In the genomic region with DNA sequence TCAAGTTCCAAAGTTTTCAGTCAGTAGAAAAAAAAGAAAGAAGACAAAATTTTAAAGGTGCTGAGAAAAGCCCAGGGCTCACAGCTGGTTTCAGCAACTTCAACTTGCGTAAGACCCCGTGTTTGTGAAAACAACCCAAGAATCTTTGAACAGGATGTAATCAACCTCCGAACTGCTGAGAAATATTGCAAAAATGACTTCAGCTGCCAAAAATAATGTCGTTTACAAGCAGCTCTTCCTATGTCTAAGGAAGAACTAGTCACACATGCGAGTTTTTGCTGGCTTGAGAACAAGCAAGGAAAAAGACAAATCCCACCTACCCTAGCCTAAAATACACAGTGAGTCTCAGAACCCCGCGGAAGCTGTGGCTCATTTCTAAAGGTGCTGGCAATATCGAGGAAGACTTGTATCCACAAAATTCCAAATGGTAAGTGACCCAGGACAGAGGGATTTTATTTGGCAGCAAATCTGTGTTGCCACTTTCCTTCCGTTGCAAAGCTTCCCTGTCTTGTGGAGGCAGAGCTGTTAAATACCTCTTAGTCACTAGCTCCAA, we compare ENCODE assay signal across 10 cellular contexts. TPM values are rescaled to one million over a fixed set of nuclear protein-coding genes. Genes with fewer than 3 reads are reported as not detected.
DNase-seq lines count a peak whose midpoint lies in the region; ATAC-seq lines count a peak whose summit lies in the region.
"Had no signal": no experiment of that assay in that cellular context is flagged by ENCODE, and none has a peak within 500 bp of the region (broad histone marks: within the 10 kb centered on the region; RNA-seq: fewer than 3 reads in every experiment).

No MANE protein-coding gene starts in this region.

- 4% methylated on average over 9 of the region's 9 CpGs for WGBS in aorta, 2 donors

- H3K4me3 ChIP-seq in mucosa of rectum (ENCODE audit: low read length in 2 of 2) = peak overlapping the region; percentile 39 to 56
- peak overlapping the region; percentile 41 to 79 for H3K4me3 ChIP-seq in aorta (ENCODE audit: low read length in 2 of 2)

- H3K4me1 ChIP-seq in mucosa of rectum (ENCODE audit: control insufficient read depth in 2 of 2, insufficient read depth in 2 of 2, low read length in 2 of 2) (no peaks in the 10 kb centered on the region), aorta (ENCODE audit: control insufficient read depth in 1 of 2, insufficient read depth in 2 of 2, low read length in 2 of 2) (no peaks in the 10 kb centered on the region)
- H3K4me1 ChIP-seq: foreskin keratinocyte had no signal

- peak; percentile 2 for DNase-seq in NK-92 treated with Interleukin-12 subunit alpha and Interleukin-12 subunit beta, amount 100 ng/mL, for 24 hours (lab: John Stamatoyannopoulos, UW)
- DNase-seq in NK-92 (lab: John Stamatoyannopoulos, UW; ENCODE audit: unreplicated experiment) (no peak), epidermal melanocyte (ENCODE audit: insufficient read length, low spot score) (peak; percentile 26), aorta (peak in 1 of 2 donors; percentile 23)
- DNase-seq: foreskin keratinocyte had no signal

- no peaks in the 10 kb centered on the region for H3K36me3 ChIP-seq in mucosa of rectum (ENCODE audit: control insufficient read depth in 2 of 2, insufficient read depth in 2 of 2, low read length in 2 of 2)
- H3K36me3 ChIP-seq in aorta (ENCODE audit: control insufficient read depth in 1 of 2, insufficient read depth in 2 of 2, low read length in 1 of 2) = no peaks in the 10 kb centered on the region

- no peaks in the 10 kb centered on the region for H3K4me1 Mint-ChIP-seq in activated T-helper 17 cell treated with anti-CD3 and anti-CD28 coated beads, Interleukin-2, amount 50 U/mL, for 72 hours

- H3K9me3 ChIP-seq in mucosa of rectum (ENCODE audit: control insufficient read depth in 2 of 2, low read length in 2 of 2) (no peaks in the 10 kb centered on the region), aorta (ENCODE audit: control insufficient read depth, low read length) (no peaks in the 10 kb centered on the region)

- H3K4me3 Mint-ChIP-seq in activated T-helper 17 cell treated with anti-CD3 and anti-CD28 coated beads, Interleukin-2, amount 50 U/mL, for 72 hours = no peak overlapping the region

- ATAC-seq in aorta (ENCODE audit: low FRiP score) = peak; percentile 66
- ATAC-seq in GM18909 (IDR thresholded peaks at IDR 0.05; ENCODE audit: poor library complexity, unreplicated experiment) = no peak
- no peak for ATAC-seq in activated T-helper 17 cell treated with anti-CD3 and anti-CD28 coated beads, Interleukin-2, amount 50 U/mL, for 72 hours (replicated peaks)
- no peak for ATAC-seq in HG03378 (IDR thresholded peaks at IDR 0.05; ENCODE audit: unreplicated experiment)
- ATAC-seq: foreskin keratinocyte had no signal

- H3K27me3 Mint-ChIP-seq in activated T-helper 17 cell treated with anti-CD3 and anti-CD28 coated beads, Interleukin-2, amount 50 U/mL, for 72 hours = no peaks in the 10 kb centered on the region

- no peak overlapping the region for H3K27ac Mint-ChIP-seq in activated T-helper 17 cell treated with anti-CD3 and anti-CD28 coated beads, Interleukin-2, amount 50 U/mL, for 72 hours

- peaks cover 4% of the 10 kb centered on the region for H3K9me3 Mint-ChIP-seq in activated T-helper 17 cell treated with anti-CD3 and anti-CD28 coated beads, Interleukin-2, amount 50 U/mL, for 72 hours

- no peak overlapping the region for H3K9ac ChIP-seq in mucosa of rectum (ENCODE audit: low read depth in 1 of 2, low read length in 2 of 2)

- H3K27ac ChIP-seq in mucosa of rectum (ENCODE audit: low read depth in 2 of 2, low read length in 2 of 2) = peak overlapping the region in 1 of 2 donors; percentile 20
- H3K27ac ChIP-seq in aorta (ENCODE audit: low read depth in 1 of 2, low read length in 2 of 2) = no peak overlapping the region
- H3K27ac ChIP-seq: 22Rv1, foreskin keratinocyte had no signal

- intact Hi-C loops in aorta (cut with DNase I) = no loop called here

- no peaks in the 10 kb centered on the region for H3K36me3 Mint-ChIP-seq in activated T-helper 17 cell treated with anti-CD3 and anti-CD28 coated beads, Interleukin-2, amount 50 U/mL, for 72 hours (ENCODE audit: low read depth)

- H3K27me3 ChIP-seq in mucosa of rectum (ENCODE audit: control insufficient read depth in 2 of 2, insufficient read depth in 2 of 2, low read length in 2 of 2) (no peaks in the 10 kb centered on the region), aorta (ENCODE audit: control insufficient read depth in 1 of 2, insufficient read depth in 2 of 2, low read length in 1 of 2) (no peaks in the 10 kb centered on the region)
- H3K27me3 ChIP-seq: foreskin keratinocyte had no signal

RNA-seq across cellular contexts. Expression of a gene that starts 59.8 kb away (rescaled TPM):
- 10 to 100 TPM; 30.5 to 35.9 TPM for total RNA-seq in aorta
- polyA plus RNA-seq in aorta = under 1 TPM; 0.38 to 0.97 TPM
- total RNA-seq in activated T-helper 17 cell treated with anti-CD3 and anti-CD28 coated beads, Interleukin-2, amount 50 U/mL, for 72 hours = under 1 TPM in 1 of 2 donors, not detected in 1; 0.45 TPM

Comparison
In these comparisons a context has a peak if more than half of its experiments do, and no peak if none do; other contexts are left out.
1. RNA of a gene that starts 59.8 kb away (total RNA-seq): 30.5 to 35.9 TPM in aorta; 0.45 TPM in activated T-helper 17 cell treated with anti-CD3 and anti-CD28 coated beads, Interleukin-2, amount 50 U/mL, for 72 hours; every median in the first group is over 10 times any median in the second.